In the genomic region with DNA sequence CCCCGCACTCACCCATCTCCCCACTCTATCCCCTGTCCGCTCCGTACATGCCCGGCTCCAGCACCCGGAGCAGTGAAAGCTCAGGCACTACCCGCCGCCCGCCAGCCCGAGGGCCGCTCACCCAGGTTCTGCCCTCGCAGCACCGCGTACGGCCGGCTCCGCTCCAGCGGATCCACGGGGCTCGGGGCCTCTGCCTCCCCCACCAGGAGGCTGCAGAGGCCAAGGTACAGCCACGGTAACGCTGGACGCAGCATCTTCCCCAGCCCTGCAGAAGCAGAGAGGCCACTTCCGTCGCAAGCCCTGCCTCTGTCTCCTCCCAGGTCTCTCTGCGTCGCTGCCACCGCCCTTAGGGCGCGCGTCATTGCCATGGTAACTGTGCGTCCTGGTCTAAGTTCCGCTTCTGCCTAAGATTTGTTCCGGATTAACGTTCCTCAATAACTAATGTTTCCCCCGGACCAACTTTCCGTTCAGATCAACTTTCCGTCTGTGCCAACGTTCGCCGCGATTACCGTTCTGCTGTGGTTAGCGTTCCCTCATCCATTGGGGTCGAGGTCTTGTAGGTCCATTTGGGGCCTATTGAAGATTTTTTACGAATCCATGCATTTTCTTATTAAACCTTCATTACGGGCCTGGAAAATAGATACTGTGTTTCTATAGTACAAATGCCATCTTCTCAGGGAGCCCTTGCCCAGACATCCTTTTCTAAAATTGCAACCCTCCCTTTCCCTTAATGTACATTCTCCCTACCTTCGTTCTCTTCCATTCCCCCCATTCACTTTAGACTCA, we compare ENCODE assay signal across 8 cellular contexts. TPM values are rescaled to one million over a fixed set of nuclear protein-coding genes. Genes with fewer than 3 reads are reported as not detected.
DNase-seq lines count a peak whose midpoint lies in the region; ATAC-seq and TF ChIP-seq lines count a peak whose summit lies in the region.

Gene C12orf76, minus strand, starts transcription at position 281 of the 786 bp plus-strand sequence. Its CDS starts 27 bp downstream, at position 254.

- no peak for TF ChIP-seq POLR2A in esophagus muscularis mucosa (IDR thresholded peaks at IDR 0.05; ENCODE audit: low read depth)

- ATAC-seq in GM21717 (IDR thresholded peaks at IDR 0.05; ENCODE audit: unreplicated experiment): peak; percentile 95

- TF ChIP-seq CTCF in esophagus muscularis mucosa (IDR thresholded peaks at IDR 0.05): peak in 1 of 3 experiments; percentile 15

- H3K9me3 Mint-ChIP-seq in activated T-cell treated with anti-CD3 and anti-CD28 coated beads, Interleukin-2, amount 50 U/mL, for 24 hours: no peaks in the 10 kb centered on the region

- H3K36me3 ChIP-seq in esophagus muscularis mucosa (peaks cover 0 to 10% (median 3%) of the 10 kb centered on the region in 4 donors), muscle layer of duodenum (ENCODE audit: control insufficient read depth in 1 of 2, insufficient read depth in 2 of 2, low read length in 2 of 2) (peaks cover 0 to 4% of the 10 kb centered on the region in 2 donors)

- H3K4me1 Mint-ChIP-seq in activated T-cell treated with anti-CD3 and anti-CD28 coated beads, Interleukin-2, amount 50 U/mL, for 24 hours (ENCODE audit: low read depth): peaks cover 38% of the 10 kb centered on the region

- H3K27ac ChIP-seq in esophagus muscularis mucosa (replicated peaks in 1 of 4) (peak within 1 kb of the TSS; percentile 74 to 87 (median 84)), muscle layer of duodenum (ENCODE audit: low read length) (peak within 1 kb of the TSS; percentile 90)

- H3K27me3 Mint-ChIP-seq in activated T-cell treated with anti-CD3 and anti-CD28 coated beads, Interleukin-2, amount 50 U/mL, for 24 hours: no peaks in the 10 kb centered on the region

- in situ Hi-C loops in KBM-7 (cut with MboI; ENCODE audit: low pct_unique_long_range_greater_than_20kb, low sequenced_read_pairs): no loop called here

- DNase-seq in DMS153 treated with DMSO at 0.1 percent for 48 hours (lab: John Stamatoyannopoulos, UW; ENCODE audit: unreplicated experiment) (peak; percentile 94), KBM-7 (peak; percentile 98), esophagus muscularis mucosa (ENCODE audit: extremely low spot score) (peak; percentile 98)
- DNase-seq in activated T-cell treated with anti-CD3 and anti-CD28 coated beads, Interleukin-2, amount 50 U/mL, for 24 hours: peak; percentile 91
- DNase-seq in stimulated activated CD8-positive, alpha-beta memory T cell treated with anti-CD3 and anti-CD28 coated beads, Interleukin-7, amount 100 ng/mL, for 4 hours (ENCODE audit: low read depth in 2 of 2): peak; percentile 84 to 86

- 3% methylated on average over 26 of the region's 47 CpGs for WGBS in esophagus muscularis mucosa

- peaks cover 24% of the 10 kb centered on the region for H3K36me3 Mint-ChIP-seq in activated T-cell treated with anti-CD3 and anti-CD28 coated beads, Interleukin-2, amount 50 U/mL, for 24 hours (ENCODE audit: low read depth)

- H3K4me1 ChIP-seq in esophagus muscularis mucosa (peaks cover 19 to 46% (median 43%) of the 10 kb centered on the region in 4 donors), muscle layer of duodenum (ENCODE audit: control insufficient read depth in 1 of 2, insufficient read depth in 2 of 2, low read length in 2 of 2) (peaks cover 0 to 25% of the 10 kb centered on the region in 2 donors)

- TF ChIP-seq EP300 in esophagus muscularis mucosa (IDR thresholded peaks at IDR 0.05): no peak

- peak within 1 kb of the TSS; percentile 85 for H3K4me3 Mint-ChIP-seq in activated T-cell treated with anti-CD3 and anti-CD28 coated beads, Interleukin-2, amount 50 U/mL, for 24 hours

- H3K4me3 ChIP-seq in esophagus muscularis mucosa (peak within 1 kb of the TSS; percentile 79 to 97 (median 87)), muscle layer of duodenum (ENCODE audit: low read depth in 1 of 2, low read length in 2 of 2) (peak within 1 kb of the TSS; percentile 90 to 98)

- H3K9me3 ChIP-seq in esophagus muscularis mucosa: no peaks in the 10 kb centered on the region
- H3K9me3 ChIP-seq in muscle layer of duodenum (ENCODE audit: control insufficient read depth in 1 of 2, low read length in 2 of 2): no peaks in the 10 kb centered on the region

- intact Hi-C loops in esophagus muscularis mucosa (cut with DNase I): no loop called here

- no peaks in the 10 kb centered on the region for H3K27me3 ChIP-seq in esophagus muscularis mucosa
- no peaks in the 10 kb centered on the region for H3K27me3 ChIP-seq in muscle layer of duodenum (ENCODE audit: low read depth, low read length)

- H3K27ac Mint-ChIP-seq in activated T-cell treated with anti-CD3 and anti-CD28 coated beads, Interleukin-2, amount 50 U/mL, for 24 hours: peak within 1 kb of the TSS; percentile 97

TF ChIP-seq in PFSK-1, 5 proteins besides CTCF, POLR2A, EP300 and RAD21:
- peak; percentile 94 for TF ChIP-seq FOXP2 (optimal IDR thresholded peaks at IDR 0.05; ENCODE audit: borderline replicate concordance, extremely low read depth, extremely low read length, insufficient read depth)
- TF ChIP-seq SIN3A (IDR thresholded peaks at IDR 0.05; ENCODE audit: borderline replicate concordance, insufficient read depth, low read length): peak; percentile 95
- TF ChIP-seq TAF1 (IDR thresholded peaks at IDR 0.05; ENCODE audit: borderline replicate concordance, insufficient read depth, low read length): 0 out of 2 replicates have a peak, but pooled peaks have one; percentile 52
- no peak for TF ChIP-seq REST (IDR thresholded peaks at IDR 0.05; ENCODE audit: insufficient read depth in 1 of 2, low read depth in 2 of 2, low read length in 2 of 2)
- TF ChIP-seq POLR2AphosphoS5 (IDR thresholded peaks at IDR 0.05; ENCODE audit: low read depth, low read length): peak; percentile 89

RNA-seq across cellular contexts. Expression of gene C12orf76, which starts in this region (rescaled TPM):
- 8.1 TPM for polyA plus RNA-seq in PFSK-1 (2012; ENCODE audit: insufficient read length, low read depth)
- 10 to 100 TPM; 13.6 to 14.7 (median 13.9) TPM for total RNA-seq in esophagus muscularis mucosa

Comparison
In these comparisons a context has a peak if more than half of its experiments do, and no peak if none do; other contexts are left out.
1. Peak in every context shown above with its lines: DNase-seq, ATAC-seq, H3K4me3 ChIP-seq and H3K27ac ChIP-seq.